In the genomic region with DNA sequence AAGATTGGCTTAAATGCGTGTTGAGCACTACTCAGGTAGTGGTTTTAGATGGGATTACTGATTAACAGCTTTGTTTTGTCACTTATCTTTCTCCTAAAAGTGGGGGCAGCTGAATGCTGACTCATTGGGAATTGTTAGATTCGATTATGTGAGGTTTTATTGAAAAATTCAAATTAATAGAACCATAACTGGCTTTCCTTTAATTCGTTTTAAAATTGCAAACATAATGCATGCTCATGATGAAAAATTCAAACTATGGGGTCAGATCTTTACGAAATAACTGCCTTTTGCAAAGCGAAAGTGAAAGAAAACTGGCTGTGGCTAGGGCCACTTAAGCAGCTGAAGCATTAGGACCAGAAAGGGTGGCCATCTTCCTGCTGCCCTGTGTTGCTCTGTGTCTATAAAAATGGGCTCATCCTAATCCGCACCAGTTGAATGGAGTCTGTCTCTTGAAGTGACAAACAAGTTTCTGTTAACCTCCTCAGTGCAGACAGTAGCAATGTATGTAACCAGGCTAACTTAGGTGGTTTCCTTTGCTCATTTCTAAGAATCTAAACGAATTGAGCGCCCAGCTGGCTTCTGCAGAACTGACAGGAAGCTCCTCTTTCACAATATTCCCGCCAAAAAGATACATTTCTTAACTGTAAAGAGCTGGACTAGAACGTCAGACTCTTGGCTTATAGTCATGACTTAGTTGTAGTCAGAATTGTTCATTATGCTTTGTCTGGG, we compare ENCODE assay signal across 1 cellular context.
TF ChIP-seq lines count a peak whose summit lies in the region.

No MANE protein-coding gene starts in this region.

TF ChIP-seq in K562, 482 proteins besides CTCF, POLR2A, EP300 and RAD21 (continued from another document and continues in another):
- TF ChIP-seq, protein P1, sequence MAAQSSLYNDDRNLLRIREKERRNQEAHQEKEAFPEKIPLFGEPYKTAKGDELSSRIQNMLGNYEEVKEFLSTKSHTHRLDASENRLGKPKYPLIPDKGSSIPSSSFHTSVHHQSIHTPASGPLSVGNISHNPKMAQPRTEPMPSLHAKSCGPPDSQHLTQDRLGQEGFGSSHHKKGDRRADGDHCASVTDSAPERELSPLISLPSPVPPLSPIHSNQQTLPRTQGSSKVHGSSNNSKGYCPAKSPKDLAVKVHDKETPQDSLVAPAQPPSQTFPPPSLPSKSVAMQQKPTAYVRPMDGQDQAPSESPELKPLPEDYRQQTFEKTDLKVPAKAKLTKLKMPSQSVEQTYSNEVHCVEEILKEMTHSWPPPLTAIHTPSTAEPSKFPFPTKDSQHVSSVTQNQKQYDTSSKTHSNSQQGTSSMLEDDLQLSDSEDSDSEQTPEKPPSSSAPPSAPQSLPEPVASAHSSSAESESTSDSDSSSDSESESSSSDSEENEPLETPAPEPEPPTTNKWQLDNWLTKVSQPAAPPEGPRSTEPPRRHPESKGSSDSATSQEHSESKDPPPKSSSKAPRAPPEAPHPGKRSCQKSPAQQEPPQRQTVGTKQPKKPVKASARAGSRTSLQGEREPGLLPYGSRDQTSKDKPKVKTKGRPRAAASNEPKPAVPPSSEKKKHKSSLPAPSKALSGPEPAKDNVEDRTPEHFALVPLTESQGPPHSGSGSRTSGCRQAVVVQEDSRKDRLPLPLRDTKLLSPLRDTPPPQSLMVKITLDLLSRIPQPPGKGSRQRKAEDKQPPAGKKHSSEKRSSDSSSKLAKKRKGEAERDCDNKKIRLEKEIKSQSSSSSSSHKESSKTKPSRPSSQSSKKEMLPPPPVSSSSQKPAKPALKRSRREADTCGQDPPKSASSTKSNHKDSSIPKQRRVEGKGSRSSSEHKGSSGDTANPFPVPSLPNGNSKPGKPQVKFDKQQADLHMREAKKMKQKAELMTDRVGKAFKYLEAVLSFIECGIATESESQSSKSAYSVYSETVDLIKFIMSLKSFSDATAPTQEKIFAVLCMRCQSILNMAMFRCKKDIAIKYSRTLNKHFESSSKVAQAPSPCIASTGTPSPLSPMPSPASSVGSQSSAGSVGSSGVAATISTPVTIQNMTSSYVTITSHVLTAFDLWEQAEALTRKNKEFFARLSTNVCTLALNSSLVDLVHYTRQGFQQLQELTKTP (IDR thresholded peaks at IDR 0.05; ENCODE audit: low read depth in 1 of 2, partially characterized antibody in 2 of 2), result no peak
- no peak for TF ChIP-seq HNRNPUL1 (IDR thresholded peaks at IDR 0.05; ENCODE audit: low read length)
- no peak for TF ChIP-seq PPARD (CRISPR knock-in tag; IDR thresholded peaks at IDR 0.05)
- TF ChIP-seq, protein P2, sequence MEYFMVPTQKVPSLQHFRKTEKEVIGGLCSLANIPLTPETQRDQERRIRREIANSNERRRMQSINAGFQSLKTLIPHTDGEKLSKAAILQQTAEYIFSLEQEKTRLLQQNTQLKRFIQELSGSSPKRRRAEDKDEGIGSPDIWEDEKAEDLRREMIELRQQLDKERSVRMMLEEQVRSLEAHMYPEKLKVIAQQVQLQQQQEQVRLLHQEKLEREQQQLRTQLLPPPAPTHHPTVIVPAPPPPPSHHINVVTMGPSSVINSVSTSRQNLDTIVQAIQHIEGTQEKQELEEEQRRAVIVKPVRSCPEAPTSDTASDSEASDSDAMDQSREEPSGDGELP (CRISPR knock-in tag; IDR thresholded peaks at IDR 0.05; ENCODE audit: borderline replicate concordance), result peak; percentile 50; the same call in 1 of the 2 replicates
- peak; percentile 2; the same call in 1 of the 2 replicates for TF ChIP-seq L3MBTL2 (IDR thresholded peaks at IDR 0.05)
- peak; percentile 43 for TF ChIP-seq EP400 (IDR thresholded peaks at IDR 0.05)
- TF ChIP-seq ETV6 (IDR thresholded peaks at IDR 0.05; ENCODE audit: borderline replicate concordance in 1 of 2, low read depth in 2 of 2, low read length in 1 of 2), result no peak
- TF ChIP-seq ETV6 (CRISPR knock-in tag; IDR thresholded peaks at IDR 0.05; ENCODE audit: borderline replicate concordance), result no peak
- TF ChIP-seq, protein P3, sequence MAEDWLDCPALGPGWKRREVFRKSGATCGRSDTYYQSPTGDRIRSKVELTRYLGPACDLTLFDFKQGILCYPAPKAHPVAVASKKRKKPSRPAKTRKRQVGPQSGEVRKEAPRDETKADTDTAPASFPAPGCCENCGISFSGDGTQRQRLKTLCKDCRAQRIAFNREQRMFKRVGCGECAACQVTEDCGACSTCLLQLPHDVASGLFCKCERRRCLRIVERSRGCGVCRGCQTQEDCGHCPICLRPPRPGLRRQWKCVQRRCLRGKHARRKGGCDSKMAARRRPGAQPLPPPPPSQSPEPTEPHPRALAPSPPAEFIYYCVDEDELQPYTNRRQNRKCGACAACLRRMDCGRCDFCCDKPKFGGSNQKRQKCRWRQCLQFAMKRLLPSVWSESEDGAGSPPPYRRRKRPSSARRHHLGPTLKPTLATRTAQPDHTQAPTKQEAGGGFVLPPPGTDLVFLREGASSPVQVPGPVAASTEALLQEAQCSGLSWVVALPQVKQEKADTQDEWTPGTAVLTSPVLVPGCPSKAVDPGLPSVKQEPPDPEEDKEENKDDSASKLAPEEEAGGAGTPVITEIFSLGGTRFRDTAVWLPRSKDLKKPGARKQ (CRISPR knock-in tag; IDR thresholded peaks at IDR 0.05), result no peak
- no peak for TF ChIP-seq STAT5B (CRISPR knock-in tag; IDR thresholded peaks at IDR 0.05)
- TF ChIP-seq, protein P4, sequence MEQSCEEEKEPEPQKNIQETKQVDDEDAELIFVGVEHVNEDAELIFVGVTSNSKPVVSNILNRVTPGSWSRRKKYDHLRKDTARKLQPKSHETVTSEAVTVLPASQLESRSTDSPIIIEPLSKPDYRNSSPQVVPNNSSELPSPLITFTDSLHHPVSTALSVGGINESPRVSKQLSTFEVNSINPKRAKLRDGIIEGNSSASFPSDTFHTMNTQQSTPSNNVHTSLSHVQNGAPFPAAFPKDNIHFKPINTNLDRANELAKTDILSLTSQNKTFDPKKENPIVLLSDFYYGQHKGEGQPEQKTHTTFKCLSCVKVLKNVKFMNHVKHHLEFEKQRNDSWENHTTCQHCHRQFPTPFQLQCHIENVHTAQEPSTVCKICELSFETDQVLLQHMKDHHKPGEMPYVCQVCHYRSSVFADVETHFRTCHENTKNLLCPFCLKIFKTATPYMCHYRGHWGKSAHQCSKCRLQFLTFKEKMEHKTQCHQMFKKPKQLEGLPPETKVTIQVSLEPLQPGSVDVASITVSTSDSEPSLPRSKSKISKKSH (CRISPR knock-in tag; IDR thresholded peaks at IDR 0.05), result no peak
- TF ChIP-seq SMAD1 (IDR thresholded peaks at IDR 0.05; ENCODE audit: low read depth, low read length, partially characterized antibody), result no peak
- TF ChIP-seq, protein P5, sequence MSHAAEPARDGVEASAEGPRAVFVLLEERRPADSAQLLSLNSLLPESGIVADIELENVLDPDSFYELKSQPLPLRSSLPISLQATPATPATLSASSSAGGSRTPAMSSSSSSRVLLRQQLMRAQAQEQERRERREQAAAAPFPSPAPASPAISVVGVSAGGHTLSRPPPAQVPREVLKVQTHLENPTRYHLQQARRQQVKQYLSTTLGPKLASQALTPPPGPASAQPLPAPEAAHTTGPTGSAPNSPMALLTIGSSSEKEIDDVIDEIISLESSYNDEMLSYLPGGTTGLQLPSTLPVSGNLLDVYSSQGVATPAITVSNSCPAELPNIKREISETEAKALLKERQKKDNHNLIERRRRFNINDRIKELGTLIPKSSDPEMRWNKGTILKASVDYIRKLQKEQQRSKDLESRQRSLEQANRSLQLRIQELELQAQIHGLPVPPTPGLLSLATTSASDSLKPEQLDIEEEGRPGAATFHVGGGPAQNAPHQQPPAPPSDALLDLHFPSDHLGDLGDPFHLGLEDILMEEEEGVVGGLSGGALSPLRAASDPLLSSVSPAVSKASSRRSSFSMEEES (CRISPR knock-in tag; IDR thresholded peaks at IDR 0.05), result no peak
- TF ChIP-seq ARNT (IDR thresholded peaks at IDR 0.05), result no peak
- TF ChIP-seq ZNF24 (IDR thresholded peaks at IDR 0.05), result no peak
- TF ChIP-seq C11orf30 (IDR thresholded peaks at IDR 0.05; ENCODE audit: low read depth), result peak; percentile 93
- no peak for TF ChIP-seq SIN3A (IDR thresholded peaks at IDR 0.05; ENCODE audit: borderline replicate concordance in 2 of 2, control insufficient read depth in 1 of 2, low read depth in 2 of 2, low read length in 2 of 2)
- TF ChIP-seq, protein P6, sequence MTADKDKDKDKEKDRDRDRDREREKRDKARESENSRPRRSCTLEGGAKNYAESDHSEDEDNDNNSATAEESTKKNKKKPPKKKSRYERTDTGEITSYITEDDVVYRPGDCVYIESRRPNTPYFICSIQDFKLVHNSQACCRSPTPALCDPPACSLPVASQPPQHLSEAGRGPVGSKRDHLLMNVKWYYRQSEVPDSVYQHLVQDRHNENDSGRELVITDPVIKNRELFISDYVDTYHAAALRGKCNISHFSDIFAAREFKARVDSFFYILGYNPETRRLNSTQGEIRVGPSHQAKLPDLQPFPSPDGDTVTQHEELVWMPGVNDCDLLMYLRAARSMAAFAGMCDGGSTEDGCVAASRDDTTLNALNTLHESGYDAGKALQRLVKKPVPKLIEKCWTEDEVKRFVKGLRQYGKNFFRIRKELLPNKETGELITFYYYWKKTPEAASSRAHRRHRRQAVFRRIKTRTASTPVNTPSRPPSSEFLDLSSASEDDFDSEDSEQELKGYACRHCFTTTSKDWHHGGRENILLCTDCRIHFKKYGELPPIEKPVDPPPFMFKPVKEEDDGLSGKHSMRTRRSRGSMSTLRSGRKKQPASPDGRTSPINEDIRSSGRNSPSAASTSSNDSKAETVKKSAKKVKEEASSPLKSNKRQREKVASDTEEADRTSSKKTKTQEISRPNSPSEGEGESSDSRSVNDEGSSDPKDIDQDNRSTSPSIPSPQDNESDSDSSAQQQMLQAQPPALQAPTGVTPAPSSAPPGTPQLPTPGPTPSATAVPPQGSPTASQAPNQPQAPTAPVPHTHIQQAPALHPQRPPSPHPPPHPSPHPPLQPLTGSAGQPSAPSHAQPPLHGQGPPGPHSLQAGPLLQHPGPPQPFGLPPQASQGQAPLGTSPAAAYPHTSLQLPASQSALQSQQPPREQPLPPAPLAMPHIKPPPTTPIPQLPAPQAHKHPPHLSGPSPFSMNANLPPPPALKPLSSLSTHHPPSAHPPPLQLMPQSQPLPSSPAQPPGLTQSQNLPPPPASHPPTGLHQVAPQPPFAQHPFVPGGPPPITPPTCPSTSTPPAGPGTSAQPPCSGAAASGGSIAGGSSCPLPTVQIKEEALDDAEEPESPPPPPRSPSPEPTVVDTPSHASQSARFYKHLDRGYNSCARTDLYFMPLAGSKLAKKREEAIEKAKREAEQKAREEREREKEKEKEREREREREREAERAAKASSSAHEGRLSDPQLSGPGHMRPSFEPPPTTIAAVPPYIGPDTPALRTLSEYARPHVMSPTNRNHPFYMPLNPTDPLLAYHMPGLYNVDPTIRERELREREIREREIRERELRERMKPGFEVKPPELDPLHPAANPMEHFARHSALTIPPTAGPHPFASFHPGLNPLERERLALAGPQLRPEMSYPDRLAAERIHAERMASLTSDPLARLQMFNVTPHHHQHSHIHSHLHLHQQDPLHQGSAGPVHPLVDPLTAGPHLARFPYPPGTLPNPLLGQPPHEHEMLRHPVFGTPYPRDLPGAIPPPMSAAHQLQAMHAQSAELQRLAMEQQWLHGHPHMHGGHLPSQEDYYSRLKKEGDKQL (CRISPR knock-in tag; IDR thresholded peaks at IDR 0.05; ENCODE audit: borderline replicate concordance), result no peak
- TF ChIP-seq, protein P7, sequence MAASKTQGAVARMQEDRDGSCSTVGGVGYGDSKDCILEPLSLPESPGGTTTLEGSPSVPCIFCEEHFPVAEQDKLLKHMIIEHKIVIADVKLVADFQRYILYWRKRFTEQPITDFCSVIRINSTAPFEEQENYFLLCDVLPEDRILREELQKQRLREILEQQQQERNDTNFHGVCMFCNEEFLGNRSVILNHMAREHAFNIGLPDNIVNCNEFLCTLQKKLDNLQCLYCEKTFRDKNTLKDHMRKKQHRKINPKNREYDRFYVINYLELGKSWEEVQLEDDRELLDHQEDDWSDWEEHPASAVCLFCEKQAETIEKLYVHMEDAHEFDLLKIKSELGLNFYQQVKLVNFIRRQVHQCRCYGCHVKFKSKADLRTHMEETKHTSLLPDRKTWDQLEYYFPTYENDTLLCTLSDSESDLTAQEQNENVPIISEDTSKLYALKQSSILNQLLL (CRISPR knock-in tag; IDR thresholded peaks at IDR 0.05; ENCODE audit: borderline replicate concordance), result no peak
- no peak for TF ChIP-seq TBL1XR1 (IDR thresholded peaks at IDR 0.05; ENCODE audit: low read length in 2 of 2)
- TF ChIP-seq, protein P8, sequence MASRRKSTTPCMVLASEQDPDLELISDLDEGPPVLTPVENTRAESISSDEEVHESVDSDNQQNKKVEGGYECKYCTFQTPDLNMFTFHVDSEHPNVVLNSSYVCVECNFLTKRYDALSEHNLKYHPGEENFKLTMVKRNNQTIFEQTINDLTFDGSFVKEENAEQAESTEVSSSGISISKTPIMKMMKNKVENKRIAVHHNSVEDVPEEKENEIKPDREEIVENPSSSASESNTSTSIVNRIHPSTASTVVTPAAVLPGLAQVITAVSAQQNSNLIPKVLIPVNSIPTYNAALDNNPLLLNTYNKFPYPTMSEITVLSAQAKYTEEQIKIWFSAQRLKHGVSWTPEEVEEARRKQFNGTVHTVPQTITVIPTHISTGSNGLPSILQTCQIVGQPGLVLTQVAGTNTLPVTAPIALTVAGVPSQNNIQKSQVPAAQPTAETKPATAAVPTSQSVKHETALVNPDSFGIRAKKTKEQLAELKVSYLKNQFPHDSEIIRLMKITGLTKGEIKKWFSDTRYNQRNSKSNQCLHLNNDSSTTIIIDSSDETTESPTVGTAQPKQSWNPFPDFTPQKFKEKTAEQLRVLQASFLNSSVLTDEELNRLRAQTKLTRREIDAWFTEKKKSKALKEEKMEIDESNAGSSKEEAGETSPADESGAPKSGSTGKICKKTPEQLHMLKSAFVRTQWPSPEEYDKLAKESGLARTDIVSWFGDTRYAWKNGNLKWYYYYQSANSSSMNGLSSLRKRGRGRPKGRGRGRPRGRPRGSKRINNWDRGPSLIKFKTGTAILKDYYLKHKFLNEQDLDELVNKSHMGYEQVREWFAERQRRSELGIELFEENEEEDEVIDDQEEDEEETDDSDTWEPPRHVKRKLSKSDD (conservative IDR thresholded peaks at IDR 0.05; ENCODE audit: low read length), result no peak
- TF ChIP-seq GABPA (tag; conservative IDR thresholded peaks at IDR 0.05; ENCODE audit: low read depth), result peak; percentile 38; the same call in 1 of the 2 replicates
- no peak for TF ChIP-seq ATF7 (IDR thresholded peaks at IDR 0.05)
- 0 out of 2 replicates have a peak, but pooled peaks have one; percentile 37 for TF ChIP-seq HCFC1 (IDR thresholded peaks at IDR 0.05; ENCODE audit: low read depth, low read length)
- TF ChIP-seq, protein P9, sequence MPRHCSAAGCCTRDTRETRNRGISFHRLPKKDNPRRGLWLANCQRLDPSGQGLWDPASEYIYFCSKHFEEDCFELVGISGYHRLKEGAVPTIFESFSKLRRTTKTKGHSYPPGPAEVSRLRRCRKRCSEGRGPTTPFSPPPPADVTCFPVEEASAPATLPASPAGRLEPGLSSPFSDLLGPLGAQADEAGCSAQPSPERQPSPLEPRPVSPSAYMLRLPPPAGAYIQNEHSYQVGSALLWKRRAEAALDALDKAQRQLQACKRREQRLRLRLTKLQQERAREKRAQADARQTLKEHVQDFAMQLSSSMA (CRISPR knock-in tag; IDR thresholded peaks at IDR 0.05), result no peak
- TF ChIP-seq SP1 (CRISPR knock-in tag; IDR thresholded peaks at IDR 0.05), result no peak
- no peak for TF ChIP-seq HMGN3 (IDR thresholded peaks at IDR 0.05; ENCODE audit: borderline replicate concordance, extremely low read depth, insufficient read length, low read depth, low read length)
- TF ChIP-seq, protein P10, sequence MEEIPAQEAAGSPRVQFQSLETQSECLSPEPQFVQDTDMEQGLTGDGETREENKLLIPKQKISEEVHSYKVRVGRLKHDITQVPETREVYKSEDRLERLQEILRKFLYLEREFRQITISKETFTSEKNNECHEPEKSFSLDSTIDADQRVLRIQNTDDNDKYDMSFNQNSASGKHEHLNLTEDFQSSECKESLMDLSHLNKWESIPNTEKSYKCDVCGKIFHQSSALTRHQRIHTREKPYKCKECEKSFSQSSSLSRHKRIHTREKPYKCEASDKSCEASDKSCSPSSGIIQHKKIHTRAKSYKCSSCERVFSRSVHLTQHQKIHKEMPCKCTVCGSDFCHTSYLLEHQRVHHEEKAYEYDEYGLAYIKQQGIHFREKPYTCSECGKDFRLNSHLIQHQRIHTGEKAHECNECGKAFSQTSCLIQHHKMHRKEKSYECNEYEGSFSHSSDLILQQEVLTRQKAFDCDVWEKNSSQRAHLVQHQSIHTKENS (CRISPR knock-in tag; IDR thresholded peaks at IDR 0.05), result no peak
- TF ChIP-seq ZNF316 (IDR thresholded peaks at IDR 0.05), result peak; percentile 94
